18 cellular contexts compared by ENCODE assay signal in genomic region chr4:99395595-99396364, GRCh38. TPM values are rescaled to one million over a fixed set of nuclear protein-coding genes. Genes with fewer than 3 reads are reported as not detected.
DNase-seq lines count a peak whose midpoint lies in the region; ATAC-seq, FAIRE-seq and TF ChIP-seq lines count a peak whose summit lies in the region.
"Had no signal": no experiment of that assay in that cellular context is flagged by ENCODE, and none has a peak within 500 bp of the region (broad histone marks: within the 10 kb centered on the region; RNA-seq: fewer than 3 reads in every experiment).

No MANE protein-coding gene starts in this region.

- peak; percentile 51 to 72 (median 60) for ATAC-seq in pancreas
- no peak for ATAC-seq in activated CD8-positive, alpha-beta T cell treated with anti-CD3 and anti-CD28 coated beads, Interleukin-2, amount 10 ng/mL, durations not matched to agents 7 days and 5 days
- ATAC-seq in stimulated activated effector memory CD8-positive, alpha-beta T cell treated with anti-CD3 and anti-CD28 coated beads, Interleukin-12 subunit alpha, Interleukin-12 subunit beta, amount 100 ng/mL, for 72 hours = no peak
- ATAC-seq: activated CD4-positive, CD25-positive, alpha-beta regulatory T cell treated with anti-CD3 and anti-CD28 coated beads, Interleukin-2, amount 50 U/mL, for 24 hours; activated T-helper 17 cell treated with anti-CD3 and anti-CD28 coated beads, Interleukin-2, amount 50 U/mL, for 72 hours; CD8-positive, alpha-beta T cell; HCT116 had no signal

- no peak for TF ChIP-seq CTCF in fibroblast of mammary gland (conservative IDR thresholded peaks at IDR 0.05; ENCODE audit: control insufficient read depth, insufficient read depth, low read depth, low read length)
- TF ChIP-seq CTCF in pancreas (IDR thresholded peaks at IDR 0.05) = no peak

- no peaks in the 10 kb centered on the region for H3K4me1 Mint-ChIP-seq in activated CD8-positive, alpha-beta T cell treated with anti-CD3 and anti-CD28 coated beads, Interleukin-2, amount 10 ng/mL, durations not matched to agents 7 days and 5 days (ENCODE audit: low read depth)
- H3K4me1 Mint-ChIP-seq in stimulated activated effector memory CD8-positive, alpha-beta T cell treated with anti-CD3 and anti-CD28 coated beads, Interleukin-12 subunit alpha, Interleukin-12 subunit beta, amount 100 ng/mL, for 72 hours = no peaks in the 10 kb centered on the region
- H3K4me1 Mint-ChIP-seq: activated T-helper 17 cell treated with anti-CD3 and anti-CD28 coated beads, Interleukin-2, amount 50 U/mL, for 72 hours had no signal

- CTCF ChIA-PET in activated CD8-positive, alpha-beta T cell treated with anti-CD3 and anti-CD28 coated beads, Interleukin-2, amount 10 ng/mL, durations not matched to agents 7 days and 5 days (lab: Charles Lee) = interaction anchor here (1.8 kb wide), 1 partner anchor 9 kb away, joined by 13 read pairs; no protein-coding TSS in a partner anchor

- in situ Hi-C loops in Caki2 (cut with HindIII; ENCODE audit: low pct_unique_long_range_greater_than_20kb, low sequenced_read_pairs) = no loop called here

- no peaks in the 10 kb centered on the region for H3K36me3 ChIP-seq in pancreas
- H3K36me3 ChIP-seq: SJSA1 had no signal

- peaks cover 12% of the 10 kb centered on the region for H3K27me3 Mint-ChIP-seq in activated CD8-positive, alpha-beta T cell treated with anti-CD3 and anti-CD28 coated beads, Interleukin-2, amount 10 ng/mL, durations not matched to agents 7 days and 5 days (ENCODE audit: low read depth)
- H3K27me3 Mint-ChIP-seq: dendritic cell treated with granulocyte-macrophage colony-stimulating factor and Interleukin-4, amounts not matched to agents 40 ng/mL and 50 ng/mL, for 4 days had no signal

- no peak overlapping the region for H3K4me3 Mint-ChIP-seq in activated CD8-positive, alpha-beta T cell treated with anti-CD3 and anti-CD28 coated beads, Interleukin-2, amount 10 ng/mL, durations not matched to agents 7 days and 5 days
- H3K4me3 Mint-ChIP-seq in stimulated activated effector memory CD8-positive, alpha-beta T cell treated with anti-CD3 and anti-CD28 coated beads, Interleukin-12 subunit alpha, Interleukin-12 subunit beta, amount 100 ng/mL, for 72 hours = no peak overlapping the region
- H3K4me3 Mint-ChIP-seq: activated T-helper 17 cell treated with anti-CD3 and anti-CD28 coated beads, Interleukin-2, amount 50 U/mL, for 72 hours; CD8-positive, alpha-beta T cell; dendritic cell treated with granulocyte-macrophage colony-stimulating factor and Interleukin-4, amounts not matched to agents 40 ng/mL and 50 ng/mL, for 4 days had no signal

- H3K36me3 Mint-ChIP-seq in activated CD8-positive, alpha-beta T cell treated with anti-CD3 and anti-CD28 coated beads, Interleukin-2, amount 10 ng/mL, durations not matched to agents 7 days and 5 days (ENCODE audit: low read depth) = no peaks in the 10 kb centered on the region
- no peaks in the 10 kb centered on the region for H3K36me3 Mint-ChIP-seq in stimulated activated effector memory CD8-positive, alpha-beta T cell treated with anti-CD3 and anti-CD28 coated beads, Interleukin-12 subunit alpha, Interleukin-12 subunit beta, amount 100 ng/mL, for 72 hours
- H3K36me3 Mint-ChIP-seq: CD8-positive, alpha-beta T cell had no signal

- no peaks in the 10 kb centered on the region for H3K9me3 ChIP-seq in pancreas
- H3K9me3 ChIP-seq: SJSA1 had no signal

- H3K4me3 ChIP-seq in fibroblast of mammary gland (ENCODE audit: control insufficient read depth, low read depth, low read length) (no peak overlapping the region), pancreas (no peak overlapping the region)
- H3K4me3 ChIP-seq: SJSA1 had no signal

- H3K27ac ChIP-seq in pancreas = peak overlapping the region in 2 of 4 donors; percentile 32 to 53
- H3K27ac ChIP-seq: SJSA1 had no signal

- POLR2A ChIA-PET in activated CD8-positive, alpha-beta T cell treated with anti-CD3 and anti-CD28 coated beads, Interleukin-2, amount 10 ng/mL, durations not matched to agents 7 days and 5 days (lab: Charles Lee) = interaction anchor here (0.6 kb wide), 1 partner anchor 340 kb away, joined by 5 read pairs; no protein-coding TSS in a partner anchor

- peak; percentile 61 for DNase-seq in Caki2 (ENCODE audit: low read depth)
- DNase-seq in OCI-M1 (lab: John Stamatoyannopoulos, UW) = peak; percentile 39
- DNase-seq in fibroblast of mammary gland (ENCODE audit: low read depth) = peak; percentile 67
- DNase-seq in pancreas = no peak
- DNase-seq in central memory CD4-positive, alpha-beta T cell = no peak
- DNase-seq in activated CD8-positive, alpha-beta T cell treated with anti-CD3 and anti-CD28 coated beads, Interleukin-2, amount 10 ng/mL, durations not matched to agents 7 days and 5 days = no peak
- no peak for DNase-seq in stimulated activated effector memory CD8-positive, alpha-beta T cell treated with anti-CD3 and anti-CD28 coated beads, Interleukin-12 subunit alpha, Interleukin-12 subunit beta, amount 100 ng/mL, for 72 hours (ENCODE audit: low spot score in 2 of 2)
- DNase-seq in hepatic stellate cell (ENCODE audit: low spot score) = no peak
- DNase-seq: CD8-positive, alpha-beta T cell; NCI-H510A had no signal

- H3K27me3 ChIP-seq in pancreas = no peaks in the 10 kb centered on the region
- H3K27me3 ChIP-seq: SJSA1 had no signal

- peaks cover 9% of the 10 kb centered on the region for H3K9me3 Mint-ChIP-seq in activated CD8-positive, alpha-beta T cell treated with anti-CD3 and anti-CD28 coated beads, Interleukin-2, amount 10 ng/mL, durations not matched to agents 7 days and 5 days (ENCODE audit: insufficient read depth)
- H3K9me3 Mint-ChIP-seq in stimulated activated effector memory CD8-positive, alpha-beta T cell treated with anti-CD3 and anti-CD28 coated beads, Interleukin-12 subunit alpha, Interleukin-12 subunit beta, amount 100 ng/mL, for 72 hours = peaks cover 4% of the 10 kb centered on the region
- H3K9me3 Mint-ChIP-seq: activated T-helper 17 cell treated with anti-CD3 and anti-CD28 coated beads, Interleukin-2, amount 50 U/mL, for 72 hours; CD8-positive, alpha-beta T cell had no signal

- peaks cover 0 to 4% (median 0%) of the 10 kb centered on the region in 3 donors for H3K4me1 ChIP-seq in pancreas
- H3K4me1 ChIP-seq: SJSA1 had no signal

- H3K27ac Mint-ChIP-seq in activated CD8-positive, alpha-beta T cell treated with anti-CD3 and anti-CD28 coated beads, Interleukin-2, amount 10 ng/mL, durations not matched to agents 7 days and 5 days = no peak overlapping the region
- no peak overlapping the region for H3K27ac Mint-ChIP-seq in stimulated activated effector memory CD8-positive, alpha-beta T cell treated with anti-CD3 and anti-CD28 coated beads, Interleukin-12 subunit alpha, Interleukin-12 subunit beta, amount 100 ng/mL, for 72 hours
- H3K27ac Mint-ChIP-seq: activated T-helper 17 cell treated with anti-CD3 and anti-CD28 coated beads, Interleukin-2, amount 50 U/mL, for 72 hours; CD8-positive, alpha-beta T cell; dendritic cell treated with granulocyte-macrophage colony-stimulating factor and Interleukin-4, amounts not matched to agents 40 ng/mL and 50 ng/mL, for 4 days had no signal

- intact Hi-C loops in pancreas (cut with DNase I) = no loop called here

- 73 to 76% methylated on average over 3 of the region's 3 CpGs for WGBS in pancreas, 2 donors

- no peak for FAIRE-seq in pancreas (lab: Jason Lieb, UNC)
- FAIRE-seq: GM19239 had no signal

RNA-seq across cellular contexts. Expression of gene ADH7, which starts 39.4 kb away (rescaled TPM):
- total RNA-seq in Caki2 (2014; rRNA removed; shearing (Covaris generic); ENCODE audit: low replicate concordance) = not detected in 2 replicates
- not detected for total RNA-seq in pancreas
- polyA plus RNA-seq in pancreas = under 1 TPM in 1 of 2 donors, not detected in 1; 0.07 TPM
- total RNA-seq in activated CD8-positive, alpha-beta T cell treated with anti-CD3 and anti-CD28 coated beads, Interleukin-2, amount 10 ng/mL, durations not matched to agents 7 days and 5 days = not detected
- total RNA-seq: activated T-helper 17 cell treated with anti-CD3 and anti-CD28 coated beads, Interleukin-2, amount 50 U/mL, for 72 hours; CD8-positive, alpha-beta T cell; glomerular endothelial cell; SJSA1; ureter had no signal

RNA-seq across cellular contexts. Expression of gene ADH1C, which starts 43.2 kb away (rescaled TPM):
- total RNA-seq in Caki2 (2014; rRNA removed; shearing (Covaris generic); ENCODE audit: low replicate concordance) = not detected in 2 replicates
- total RNA-seq in pancreas = 10 to 100 TPM in 3 of 6 donors, 1 to 10 TPM in 3; 8.3 to 25.8 (median 13.3) TPM
- 10 to 100 TPM in 1 of 2 donors, 1 to 10 TPM in 1; 8.7 to 37.6 TPM for polyA plus RNA-seq in pancreas
- not detected for total RNA-seq in activated CD8-positive, alpha-beta T cell treated with anti-CD3 and anti-CD28 coated beads, Interleukin-2, amount 10 ng/mL, durations not matched to agents 7 days and 5 days
- total RNA-seq: activated T-helper 17 cell treated with anti-CD3 and anti-CD28 coated beads, Interleukin-2, amount 50 U/mL, for 72 hours; CD8-positive, alpha-beta T cell; glomerular endothelial cell; SJSA1 had no signal

Comparison
In these comparisons a context has a peak if more than half of its experiments do, and no peak if none do; other contexts are left out.
1. DNase-seq: peak in Caki2 (single experiment), OCI-M1 (single experiment) and fibroblast of mammary gland (single experiment); none in pancreas (0 of 6), central memory CD4-positive, alpha-beta T cell (single experiment), activated CD8-positive, alpha-beta T cell treated with anti-CD3 and anti-CD28 coated beads, Interleukin-2, amount 10 ng/mL, durations not matched to agents 7 days and 5 days (single experiment), stimulated activated effector memory CD8-positive, alpha-beta T cell treated with anti-CD3 and anti-CD28 coated beads, Interleukin-12 subunit alpha, Interleukin-12 subunit beta, amount 100 ng/mL, for 72 hours (0 of 2) and hepatic stellate cell (single experiment).
2. ATAC-seq: peak in pancreas (4 of 4); none in activated CD8-positive, alpha-beta T cell treated with anti-CD3 and anti-CD28 coated beads, Interleukin-2, amount 10 ng/mL, durations not matched to agents 7 days and 5 days (single experiment) and stimulated activated effector memory CD8-positive, alpha-beta T cell treated with anti-CD3 and anti-CD28 coated beads, Interleukin-12 subunit alpha, Interleukin-12 subunit beta, amount 100 ng/mL, for 72 hours (single experiment).